ENCODE assay signal across 28 cellular contexts in the genomic region with DNA sequence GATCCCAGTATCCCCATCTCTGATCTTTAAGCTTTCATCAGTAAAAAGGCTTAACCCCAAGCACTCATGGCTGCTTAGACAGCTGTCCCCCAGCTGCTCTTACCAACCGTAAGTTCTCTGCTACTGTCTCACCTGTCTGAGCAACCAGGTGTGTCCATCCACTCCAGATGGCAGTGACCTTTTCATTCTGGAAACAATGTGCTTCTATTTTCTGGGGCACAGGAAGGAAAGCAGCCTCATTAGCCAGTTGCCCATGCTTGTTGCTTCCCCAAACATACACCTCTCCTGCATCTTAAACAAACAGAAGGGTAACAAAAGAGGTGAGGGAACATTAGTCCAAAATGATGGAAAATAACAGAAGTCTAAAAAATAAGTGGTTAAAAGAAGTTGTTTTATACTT. TPM values are rescaled to one million over a fixed set of nuclear protein-coding genes. Genes with fewer than 3 reads are reported as not detected.
A peak's percentile ranks its signal among the peaks of the same experiment; 100 is the strongest.
DNase-seq lines count a peak whose midpoint lies in the region; ATAC-seq and TF ChIP-seq lines count a peak whose summit lies in the region.
"Had no signal": no experiment of that assay in that cellular context is flagged by ENCODE, and none has a peak within 500 bp of the region (broad histone marks: within the 10 kb centered on the region; RNA-seq: fewer than 3 reads in every experiment).

No MANE protein-coding gene starts in this region.

- intact Hi-C loops in OCI-LY7 (cut with micrococcal nuclease; ENCODE audit: unreplicated experiment) = no loop called here

- H3K4me1 Mint-ChIP-seq in T-helper 2 cell treated with Interferon-gamma antibody and Interleukin-4, amounts not matched to agents 5 μg/mL and 100 μg/mL, for 36 hours (ENCODE audit: low read depth) = peaks cover 2% of the 10 kb centered on the region

- DNase-seq in DMS53 (lab: John Stamatoyannopoulos, UW) (peak; percentile 99), NCI-H1105 treated with DMSO at 0.1 percent for 48 hours (lab: John Stamatoyannopoulos, UW) (peak; percentile 90), NCI-H345 (lab: John Stamatoyannopoulos, UW) (peak; percentile 77), OCI-LY7 (ENCODE audit: low spot score) (peak; percentile 28)
- DNase-seq in activated naive CD4-positive, alpha-beta T cell treated with anti-CD3 and anti-CD28 coated beads, Interleukin-2, amount 50 U/mL, for 72 hours (ENCODE audit: low spot score in 2 of 2) = no peak
- DNase-seq in T-helper 2 cell treated with Interferon-gamma antibody and Interleukin-4, amounts not matched to agents 5 μg/mL and 100 μg/mL, for 36 hours (ENCODE audit: low spot score) = no peak
- DNase-seq in central memory CD4-positive, alpha-beta T cell = no peak
- DNase-seq: activated CD4-positive, alpha-beta T cell treated with anti-CD3 and anti-CD28 coated beads for 48 hours; activated naive CD4-positive, alpha-beta T cell; activated T-cell treated with anti-CD3 and anti-CD28 coated beads, Interleukin-2, amount 50 U/mL, for 4 hours; adrenal gland; Caco-2; dorsolateral prefrontal cortex; hippocampal formation; KG1; MM.1S; PC-3; posterior cingulate gyrus; right cardiac atrium; spleen; transverse colon had no signal

- H3K4me3 ChIP-seq in OCI-LY7 (ENCODE audit: low read depth, low read length, poor library complexity, severe bottlenecking) = no peak overlapping the region
- H3K4me3 ChIP-seq: adrenal gland, BLaER1, dorsolateral prefrontal cortex, gastroesophageal sphincter, GM12878, spleen, transverse colon had no signal

- H3K9me3 ChIP-seq in OCI-LY7 (ENCODE audit: low read length) = no peaks in the 10 kb centered on the region
- H3K9me3 ChIP-seq: adrenal gland, BLaER1, Caco-2, gastroesophageal sphincter, spleen, transverse colon had no signal

- H3K36me3 ChIP-seq in OCI-LY7 (ENCODE audit: insufficient read depth, low read length) = peaks cover 61% of the 10 kb centered on the region

- no peak overlapping the region for H3K27ac ChIP-seq in OCI-LY7 (ENCODE audit: low read depth, low read length, poor library complexity, severe bottlenecking)
- H3K27ac ChIP-seq: adrenal gland, BLaER1, dorsolateral prefrontal cortex, gastroesophageal sphincter, spleen, transverse colon, VCaP had no signal

- POLR2A ChIA-PET in OCI-LY7 (lab: Charles Lee) = interaction anchor here (1.0 to 1.4 kb wide), 4 partner anchors 15 to 257 kb away, joined by 3 to 5 read pairs (median 3); no protein-coding TSS in a partner anchor

- peaks cover 0 to 9% of the 10 kb centered on the region in 2 donors for H3K9me3 Mint-ChIP-seq in activated naive CD4-positive, alpha-beta T cell treated with anti-CD3 and anti-CD28 coated beads, Interleukin-2, amount 50 U/mL, for 72 hours
- H3K9me3 Mint-ChIP-seq in T-helper 2 cell treated with Interferon-gamma antibody and Interleukin-4, amounts not matched to agents 5 μg/mL and 100 μg/mL, for 36 hours = no peaks in the 10 kb centered on the region
- H3K9me3 Mint-ChIP-seq: activated T-cell treated with anti-CD3 and anti-CD28 coated beads, Interleukin-2, amount 50 U/mL, for 4 hours; brain had no signal

- no peak for TF ChIP-seq CTCF in OCI-LY7 (conservative IDR thresholded peaks at IDR 0.05; ENCODE audit: low read length)

- peaks cover 11% of the 10 kb centered on the region for H3K4me1 ChIP-seq in OCI-LY7 (ENCODE audit: insufficient read depth, low read length, poor library complexity, severe bottlenecking)
- H3K4me1 ChIP-seq: adrenal gland, BLaER1, transverse colon had no signal

- no peaks in the 10 kb centered on the region for H4K20me1 ChIP-seq in OCI-LY7 (ENCODE audit: insufficient read depth, low read length)
- H4K20me1 ChIP-seq: BLaER1 had no signal

- no peaks in the 10 kb centered on the region for H3K9me2 ChIP-seq in OCI-LY7 (ENCODE audit: insufficient read depth, low read length)

- peaks cover 9 to 17% of the 10 kb centered on the region in 2 donors for H3K36me3 Mint-ChIP-seq in activated naive CD4-positive, alpha-beta T cell treated with anti-CD3 and anti-CD28 coated beads, Interleukin-2, amount 50 U/mL, for 72 hours
- H3K36me3 Mint-ChIP-seq in T-helper 2 cell treated with Interferon-gamma antibody and Interleukin-4, amounts not matched to agents 5 μg/mL and 100 μg/mL, for 36 hours (ENCODE audit: low read depth) = peaks cover 39% of the 10 kb centered on the region

- H2AFZ ChIP-seq in OCI-LY7 (ENCODE audit: low read length) = no peak overlapping the region

- H3K79me2 ChIP-seq in OCI-LY7 (ENCODE audit: insufficient read depth, low read depth, low read length) = no peaks in the 10 kb centered on the region

- no peak overlapping the region for H3K4me2 ChIP-seq in OCI-LY7 (ENCODE audit: low read length)
- H3K4me2 ChIP-seq: BLaER1 had no signal

- H3K4me3 Mint-ChIP-seq in T-helper 2 cell treated with Interferon-gamma antibody and Interleukin-4, amounts not matched to agents 5 μg/mL and 100 μg/mL, for 36 hours = no peak overlapping the region
- H3K4me3 Mint-ChIP-seq: activated T-cell treated with anti-CD3 and anti-CD28 coated beads, Interleukin-2, amount 50 U/mL, for 4 hours; brain had no signal

- CTCF ChIA-PET in OCI-LY7 (lab: Charles Lee; ENCODE audit: unreplicated experiment) = no interaction called here

- no peaks in the 10 kb centered on the region for H3K27me3 Mint-ChIP-seq in T-helper 2 cell treated with Interferon-gamma antibody and Interleukin-4, amounts not matched to agents 5 μg/mL and 100 μg/mL, for 36 hours (ENCODE audit: low read depth)
- H3K27me3 Mint-ChIP-seq: brain had no signal

- no TSS peak for BruUV-seq in OCI-LY7 (replicated peaks; lab: Mats Ljungman, UMichigan)

- H3K27ac Mint-ChIP-seq in activated naive CD4-positive, alpha-beta T cell treated with anti-CD3 and anti-CD28 coated beads, Interleukin-2, amount 50 U/mL, for 72 hours = no peak overlapping the region
- no peak overlapping the region for H3K27ac Mint-ChIP-seq in T-helper 2 cell treated with Interferon-gamma antibody and Interleukin-4, amounts not matched to agents 5 μg/mL and 100 μg/mL, for 36 hours
- H3K27ac Mint-ChIP-seq: brain had no signal

- ATAC-seq in activated naive CD4-positive, alpha-beta T cell treated with anti-CD3 and anti-CD28 coated beads, Interleukin-2, amount 50 U/mL, for 72 hours = no peak
- ATAC-seq: activated T-cell treated with anti-CD3 and anti-CD28 coated beads, Interleukin-2, amount 50 U/mL, for 4 hours; gastroesophageal sphincter; GM12878; HCT116; PC-3; right cardiac atrium; Right ventricle myocardium inferior had no signal

RNA-seq across cellular contexts. Expression of a gene that starts 24.4 kb away (rescaled TPM):
- total RNA-seq in OCI-LY7 (2014; rRNA removed; shearing (Covaris generic)) = 35.4 and 47.1 TPM in 2 replicates
- 42.2 and 43.8 TPM in 2 replicates for total RNA-seq in OCI-LY7 (2022)
- 10 to 100 TPM; 42.7 to 62.9 TPM for total RNA-seq in activated naive CD4-positive, alpha-beta T cell treated with anti-CD3 and anti-CD28 coated beads, Interleukin-2, amount 50 U/mL, for 72 hours

RNA-seq across cellular contexts. Expression of a gene that starts 57.6 kb away (rescaled TPM):
- total RNA-seq in OCI-LY7 (2014; rRNA removed; shearing (Covaris generic)) = 0.19 and 0.44 TPM in 2 replicates
- total RNA-seq in OCI-LY7 (2022) = 0.23 and 0.39 TPM in 2 replicates
- under 1 TPM; 0.05 to 0.43 TPM for total RNA-seq in activated naive CD4-positive, alpha-beta T cell treated with anti-CD3 and anti-CD28 coated beads, Interleukin-2, amount 50 U/mL, for 72 hours
- total RNA-seq: Right ventricle myocardium inferior had no signal

Comparison
In these comparisons a context has a peak if more than half of its experiments do, and no peak if none do; other contexts are left out.
1. DNase-seq: peak in DMS53 (single experiment), NCI-H1105 treated with DMSO at 0.1 percent for 48 hours (single experiment), NCI-H345 (single experiment) and OCI-LY7 (single experiment); none in activated naive CD4-positive, alpha-beta T cell treated with anti-CD3 and anti-CD28 coated beads, Interleukin-2, amount 50 U/mL, for 72 hours (0 of 2), T-helper 2 cell treated with Interferon-gamma antibody and Interleukin-4, amounts not matched to agents 5 μg/mL and 100 μg/mL, for 36 hours (single experiment) and central memory CD4-positive, alpha-beta T cell (single experiment).